ENCODE assay signal across 21 cellular contexts in genomic region chr11:117197006-117197405, GRCh38. TPM values are rescaled to one million over a fixed set of nuclear protein-coding genes. Genes with fewer than 3 reads are reported as not detected.
DNase-seq lines count a peak whose midpoint lies in the region; ATAC-seq and TF ChIP-seq lines count a peak whose summit lies in the region.
"Had no signal": no experiment of that assay in that cellular context is flagged by ENCODE, and none has a peak within 500 bp of the region (broad histone marks: within the 10 kb centered on the region; RNA-seq: fewer than 3 reads in every experiment).

No MANE protein-coding gene starts in this region.

- H3K27ac ChIP-seq in CD4-positive, alpha-beta T cell (ENCODE audit: low read depth, low read length), result no peak overlapping the region
- peak overlapping the region; percentile 96 to 98 for H3K27ac ChIP-seq in ascending aorta
- peak overlapping the region; percentile 94 to 99 for H3K27ac ChIP-seq in thoracic aorta
- H3K27ac ChIP-seq in naive thymus-derived CD4-positive, alpha-beta T cell (ENCODE audit: low read depth, low read length), result no peak overlapping the region
- H3K27ac ChIP-seq: SK-N-MC had no signal

- POLR2A ChIA-PET in CD4-positive, alpha-beta T cell (lab: Charles Lee), result interaction anchor here (4.8 kb wide), 1 partner anchor 18 kb away, joined by 18 read pairs; the partner anchor contains the start of gene SIDT2
- POLR2A ChIA-PET in naive thymus-derived CD4-positive, alpha-beta T cell (lab: Charles Lee), result interaction anchor here (1.2 kb wide), 1 partner anchor 27 kb away, joined by 4 read pairs; no protein-coding TSS in a partner anchor

- H3K27me3 Mint-ChIP-seq in CD4-positive, alpha-beta T cell, result no peaks in the 10 kb centered on the region
- H3K27me3 Mint-ChIP-seq in mesothelial cell of epicardium (ENCODE audit: low read depth) (no peaks in the 10 kb centered on the region), natural killer cell (ENCODE audit: low read depth in 2 of 2) (no peaks in the 10 kb centered on the region)
- H3K27me3 Mint-ChIP-seq in naive thymus-derived CD4-positive, alpha-beta T cell, result no peaks in the 10 kb centered on the region
- H3K27me3 Mint-ChIP-seq: activated B cell treated with CpG ODN at 0.5 μM for 24 hours; activated CD4-positive, alpha-beta memory T cell treated with anti-CD3 and anti-CD28 coated beads for 36 hours; CD4-positive, CD25-positive, alpha-beta regulatory T cell; stimulated activated memory B cell treated with anti-CD40 and anti-IgM and Interleukin-4, amounts not matched to agents 10 μg/mL and 1 μg/mL and 100 μg/mL, for 72 hours had no signal

- H3K27ac Mint-ChIP-seq in CD4-positive, alpha-beta T cell, result peak overlapping the region; percentile 26
- H3K27ac Mint-ChIP-seq in mesothelial cell of epicardium (peak overlapping the region; percentile 96), natural killer cell (no peak overlapping the region)
- peak overlapping the region in 2 of 9 donors; percentile 28 to 69 for H3K27ac Mint-ChIP-seq in naive thymus-derived CD4-positive, alpha-beta T cell
- H3K27ac Mint-ChIP-seq: activated CD4-positive, alpha-beta memory T cell treated with anti-CD3 and anti-CD28 coated beads for 36 hours had no signal

- H3K4me1 Mint-ChIP-seq in CD4-positive, alpha-beta T cell (ENCODE audit: low read depth), result peaks cover 10% of the 10 kb centered on the region
- peaks cover 33% of the 10 kb centered on the region for H3K4me1 Mint-ChIP-seq in mesothelial cell of epicardium
- H3K4me1 Mint-ChIP-seq in naive thymus-derived CD4-positive, alpha-beta T cell, result peaks cover 3 to 13% (median 6%) of the 10 kb centered on the region in 7 donors
- H3K4me1 Mint-ChIP-seq in natural killer cell, result peaks cover 0 to 10% of the 10 kb centered on the region in 2 donors

- H3K4me1 ChIP-seq in ascending aorta, result peaks cover 0 to 9% of the 10 kb centered on the region in 2 donors
- peaks cover 0 to 15% of the 10 kb centered on the region in 2 donors for H3K4me1 ChIP-seq in thoracic aorta (ENCODE audit: control insufficient read depth in 1 of 2, low read depth in 2 of 2)
- no peaks in the 10 kb centered on the region for H3K4me1 ChIP-seq in naive thymus-derived CD4-positive, alpha-beta T cell (ENCODE audit: control insufficient read depth in 2 of 2, insufficient read depth in 2 of 2, low read length in 2 of 2)

- H3K36me3 ChIP-seq in ascending aorta, result peaks cover 39 to 68% of the 10 kb centered on the region in 2 donors
- H3K36me3 ChIP-seq in thoracic aorta, result peaks cover 36% of the 10 kb centered on the region
- H3K36me3 ChIP-seq in naive thymus-derived CD4-positive, alpha-beta T cell (ENCODE audit: control insufficient read depth in 2 of 3, insufficient read depth in 3 of 3, low read length in 3 of 3), result peaks cover 0 to 39% (median 0%) of the 10 kb centered on the region in 3 experiments

- no peaks in the 10 kb centered on the region for H3K27me3 ChIP-seq in CD4-positive, alpha-beta T cell (ENCODE audit: control insufficient read depth, insufficient read depth, low read length)
- H3K27me3 ChIP-seq in ascending aorta (no peaks in the 10 kb centered on the region), thoracic aorta (replicated peaks; ENCODE audit: insufficient read depth) (no peaks in the 10 kb centered on the region)
- H3K27me3 ChIP-seq in naive thymus-derived CD4-positive, alpha-beta T cell (ENCODE audit: control insufficient read depth in 2 of 2, insufficient read depth in 2 of 2, low read length in 2 of 2), result no peaks in the 10 kb centered on the region
- H3K27me3 ChIP-seq: body of pancreas had no signal

- no peaks in the 10 kb centered on the region for H3K9me3 Mint-ChIP-seq in CD4-positive, alpha-beta T cell
- no peaks in the 10 kb centered on the region for H3K9me3 Mint-ChIP-seq in mesothelial cell of epicardium
- H3K9me3 Mint-ChIP-seq in naive thymus-derived CD4-positive, alpha-beta T cell, result no peaks in the 10 kb centered on the region
- H3K9me3 Mint-ChIP-seq in natural killer cell, result no peaks in the 10 kb centered on the region
- H3K9me3 Mint-ChIP-seq: activated B cell treated with CpG ODN at 0.5 μM for 24 hours; activated CD4-positive, alpha-beta memory T cell treated with anti-CD3 and anti-CD28 coated beads for 36 hours; CD4-positive, CD25-positive, alpha-beta regulatory T cell; stimulated activated memory B cell treated with anti-CD40 and anti-IgM and Interleukin-4, amounts not matched to agents 10 μg/mL and 1 μg/mL and 100 μg/mL, for 72 hours had no signal

- H3K36me3 Mint-ChIP-seq in CD4-positive, alpha-beta T cell (ENCODE audit: low read depth), result peaks cover 25% of the 10 kb centered on the region
- H3K36me3 Mint-ChIP-seq in mesothelial cell of epicardium, result peaks cover 4% of the 10 kb centered on the region
- H3K36me3 Mint-ChIP-seq in naive thymus-derived CD4-positive, alpha-beta T cell, result peaks cover 0 to 4% (median 0%) of the 10 kb centered on the region in 5 donors
- no peaks in the 10 kb centered on the region for H3K36me3 Mint-ChIP-seq in natural killer cell

- H3K4me3 Mint-ChIP-seq in CD4-positive, alpha-beta T cell, result no peak overlapping the region
- H3K4me3 Mint-ChIP-seq in mesothelial cell of epicardium, result no peak overlapping the region
- H3K4me3 Mint-ChIP-seq in naive thymus-derived CD4-positive, alpha-beta T cell, result no peak overlapping the region
- no peak overlapping the region for H3K4me3 Mint-ChIP-seq in natural killer cell
- H3K4me3 Mint-ChIP-seq: activated B cell treated with CpG ODN at 0.5 μM for 24 hours; activated CD4-positive, alpha-beta memory T cell treated with anti-CD3 and anti-CD28 coated beads for 36 hours; stimulated activated memory B cell treated with anti-CD40 and anti-IgM and Interleukin-4, amounts not matched to agents 10 μg/mL and 1 μg/mL and 100 μg/mL, for 72 hours had no signal

- DNase-seq in CD4-positive, alpha-beta T cell, result no peak
- DNase-seq in ascending aorta (ENCODE audit: low spot score in 2 of 2) (no peak), mesothelial cell of epicardium (ENCODE audit: low spot score in 2 of 2, unreplicated experiment in 2 of 2) (no peak), thoracic aorta (ENCODE audit: low spot score) (no peak), natural killer cell (no peak), germinal center (ENCODE audit: low spot score) (no peak)
- no peak for DNase-seq in naive thymus-derived CD4-positive, alpha-beta T cell
- DNase-seq: activated B cell treated with CpG ODN at 0.5 μM for 24 hours; activated CD4-positive, alpha-beta memory T cell treated with anti-CD3 and anti-CD28 coated beads for 36 hours; activated effector memory CD4-positive, alpha-beta T cell treated with anti-CD3 and anti-CD28 coated beads, Interleukin-2, amount 50 U/mL, for 16 hours; CD4-positive, CD25-positive, alpha-beta regulatory T cell; DMS 273 treated with DMSO at 0.1 percent for 48 hours; kidney glomerular epithelial cell; mesenchymal stem cell; NCI-H1436; NCI-H510A had no signal

- CTCF ChIA-PET in CD4-positive, alpha-beta T cell (lab: Charles Lee), result no interaction called here
- CTCF ChIA-PET in naive thymus-derived CD4-positive, alpha-beta T cell (lab: Charles Lee), result no interaction called here

- no peak for ATAC-seq in CD4-positive, alpha-beta T cell (ENCODE audit: poor library complexity)
- ATAC-seq in thoracic aorta (ENCODE audit: insufficient number of reproducible peaks, low FRiP score, low read depth) (no peak), natural killer cell (no peak), HG02885 (IDR thresholded peaks at IDR 0.05; ENCODE audit: poor library complexity, unreplicated experiment) (no peak)
- ATAC-seq in naive thymus-derived CD4-positive, alpha-beta T cell, result no peak
- ATAC-seq: body of pancreas; stimulated activated memory B cell treated with anti-CD40 and anti-IgM and Interleukin-4, amounts not matched to agents 10 μg/mL and 1 μg/mL and 100 μg/mL, for 72 hours had no signal

- TF ChIP-seq CTCF in CD4-positive, alpha-beta T cell (IDR thresholded peaks at IDR 0.05), result no peak
- TF ChIP-seq CTCF in ascending aorta (IDR thresholded peaks at IDR 0.05), result no peak
- TF ChIP-seq CTCF in mesothelial cell of epicardium (IDR thresholded peaks at IDR 0.05; ENCODE audit: unreplicated experiment), result no peak
- no peak for TF ChIP-seq CTCF in thoracic aorta (IDR thresholded peaks at IDR 0.05)
- no peak for TF ChIP-seq CTCF in natural killer cell (IDR thresholded peaks at IDR 0.05)

- intact Hi-C loops in CD4-positive, alpha-beta T cell (cut with DNase I, micrococcal nuclease), result no loop called here
- intact Hi-C loops in ascending aorta (cut with DNase I), result no loop called here
- intact Hi-C loops in naive thymus-derived CD4-positive, alpha-beta T cell (cut with micrococcal nuclease), result loop anchor here in 1 of 2 donors (2.0 kb wide), 1 partner anchor 18 kb away; the partner anchor contains the start of gene SIDT2
- intact Hi-C loops in natural killer cell (cut with micrococcal nuclease), result no loop called here

- H3K4me3 ChIP-seq in ascending aorta (no peak overlapping the region), thoracic aorta (no peak overlapping the region)
- H3K4me3 ChIP-seq in naive thymus-derived CD4-positive, alpha-beta T cell (ENCODE audit: low read length), result no peak overlapping the region
- H3K4me3 ChIP-seq: body of pancreas, SK-N-MC, skin epidermis had no signal

- H3K9me3 ChIP-seq in CD4-positive, alpha-beta T cell (ENCODE audit: control insufficient read depth, low read length), result no peaks in the 10 kb centered on the region
- H3K9me3 ChIP-seq in ascending aorta (no peaks in the 10 kb centered on the region), thoracic aorta (no peaks in the 10 kb centered on the region)
- no peaks in the 10 kb centered on the region for H3K9me3 ChIP-seq in naive thymus-derived CD4-positive, alpha-beta T cell (ENCODE audit: control insufficient read depth in 2 of 3, low read length in 3 of 3)
- H3K9me3 ChIP-seq: body of pancreas had no signal

RNA-seq across cellular contexts. Expression of gene TAGLN, which starts 2.2 kb away (rescaled TPM):
- 1 to 10 TPM; 8.4 to 9.5 TPM for total RNA-seq in CD4-positive, alpha-beta T cell
- 6,542 TPM for total RNA-seq in ascending aorta
- total RNA-seq in mesothelial cell of epicardium, result 192 to 206 TPM (median 197 TPM) in 3 replicates
- total RNA-seq in thoracic aorta, result over 10,000 TPM in 1 of 2 donors, 1,000 to 10,000 TPM in 1; 6,975 to 13,974 TPM
- total RNA-seq in naive thymus-derived CD4-positive, alpha-beta T cell, result 10 to 100 TPM in 4 of 5 experiments, 1 to 10 TPM in 1; 6.4 to 28.0 (median 18.2) TPM
- 1 to 10 TPM in 1 of 2 donors, under 1 TPM in 1; 0.32 to 1.0 TPM for polyA plus RNA-seq in naive thymus-derived CD4-positive, alpha-beta T cell
- 10 to 100 TPM in 1 of 3 donors, 1 to 10 TPM in 2; 8.2 to 18.0 (median 8.3) TPM for total RNA-seq in natural killer cell

RNA-seq across cellular contexts. Expression of gene SIDT2, which starts 18.5 kb away (rescaled TPM):
- total RNA-seq in CD4-positive, alpha-beta T cell, result 100 to 1,000 TPM; 197 to 200 TPM
- total RNA-seq in ascending aorta (45.4 TPM), mesothelial cell of epicardium (37.6 to 41.7 TPM (median 39.4 TPM) in 3 replicates), thoracic aorta (10 to 100 TPM; 55.9 to 82.2 TPM), natural killer cell (100 to 1,000 TPM in 1 of 3 donors, 10 to 100 TPM in 2; 80.0 to 111 (median 82.0) TPM)
- total RNA-seq in naive thymus-derived CD4-positive, alpha-beta T cell, result 100 to 1,000 TPM in 2 of 5 experiments, 10 to 100 TPM in 3; 31.7 to 187 (median 60.5) TPM
- 1 to 10 TPM; 2.3 to 3.1 TPM for polyA plus RNA-seq in naive thymus-derived CD4-positive, alpha-beta T cell

RNA-seq across cellular contexts. Expression of gene PCSK7, which starts 34.9 kb away (rescaled TPM):
- 100 to 1,000 TPM; 229 to 247 TPM for total RNA-seq in CD4-positive, alpha-beta T cell
- total RNA-seq in ascending aorta (112 TPM), mesothelial cell of epicardium (57.0 to 66.0 TPM (median 64.4 TPM) in 3 replicates), thoracic aorta (10 to 100 TPM; 41.4 to 90.2 TPM), natural killer cell (100 to 1,000 TPM; 397 to 471 (median 441) TPM)
- 100 to 1,000 TPM; 196 to 319 (median 312) TPM for total RNA-seq in naive thymus-derived CD4-positive, alpha-beta T cell
- 10 to 100 TPM; 45.4 to 71.4 TPM for polyA plus RNA-seq in naive thymus-derived CD4-positive, alpha-beta T cell

RNA-seq across cellular contexts. Expression of gene RNF214, which starts 35.5 kb away (rescaled TPM):
- total RNA-seq in CD4-positive, alpha-beta T cell, result 10 to 100 TPM; 12.9 to 15.8 TPM
- total RNA-seq in ascending aorta (0.53 TPM), mesothelial cell of epicardium (39.5 to 44.8 TPM (median 39.9 TPM) in 3 replicates), thoracic aorta (10 to 100 TPM; 14.6 to 21.8 TPM), natural killer cell (10 to 100 TPM; 13.7 to 20.7 (median 17.3) TPM)
- total RNA-seq in naive thymus-derived CD4-positive, alpha-beta T cell, result 10 to 100 TPM; 16.6 to 36.0 (median 24.0) TPM
- polyA plus RNA-seq in naive thymus-derived CD4-positive, alpha-beta T cell, result 10 to 100 TPM in 1 of 2 donors, 1 to 10 TPM in 1; 9.7 to 10.2 TPM

RNA-seq across cellular contexts. Expression of gene PAFAH1B2, which starts 52.9 kb away (rescaled TPM):
- total RNA-seq in CD4-positive, alpha-beta T cell, result 10 to 100 TPM; 44.3 to 45.6 TPM
- total RNA-seq in ascending aorta (60.7 TPM), mesothelial cell of epicardium (95.0 to 98.6 TPM (median 97.3 TPM) in 3 replicates), thoracic aorta (10 to 100 TPM; 66.3 to 75.8 TPM), natural killer cell (10 to 100 TPM; 46.1 to 71.0 (median 58.8) TPM)
- total RNA-seq in naive thymus-derived CD4-positive, alpha-beta T cell, result 10 to 100 TPM; 48.9 to 62.0 (median 55.8) TPM
- polyA plus RNA-seq in naive thymus-derived CD4-positive, alpha-beta T cell, result 10 to 100 TPM; 13.6 to 18.2 TPM

Comparison
In these comparisons a context has a peak if more than half of its experiments do, and no peak if none do; other contexts are left out.
1. H3K27ac ChIP-seq: peak in ascending aorta (2 of 2) and thoracic aorta (2 of 2); none in CD4-positive, alpha-beta T cell (single experiment) and naive thymus-derived CD4-positive, alpha-beta T cell (single experiment).
2. H3K27ac Mint-ChIP-seq: peak in CD4-positive, alpha-beta T cell (single experiment) and mesothelial cell of epicardium (single experiment); none in natural killer cell (0 of 2).
3. RNA of gene TAGLN, which starts 2.2 kb away (total RNA-seq): 6,975 to 13,974 TPM in thoracic aorta and 6,542 TPM in ascending aorta (single experiment); 192 to 206 TPM in mesothelial cell of epicardium, 6.4 to 28.0 TPM in naive thymus-derived CD4-positive, alpha-beta T cell, 8.4 to 9.5 TPM in CD4-positive, alpha-beta T cell and 8.2 to 18.0 TPM in natural killer cell; every median in the first group is over 10 times any median in the second.